9 cellular contexts compared by ENCODE assay signal in the genomic region with DNA sequence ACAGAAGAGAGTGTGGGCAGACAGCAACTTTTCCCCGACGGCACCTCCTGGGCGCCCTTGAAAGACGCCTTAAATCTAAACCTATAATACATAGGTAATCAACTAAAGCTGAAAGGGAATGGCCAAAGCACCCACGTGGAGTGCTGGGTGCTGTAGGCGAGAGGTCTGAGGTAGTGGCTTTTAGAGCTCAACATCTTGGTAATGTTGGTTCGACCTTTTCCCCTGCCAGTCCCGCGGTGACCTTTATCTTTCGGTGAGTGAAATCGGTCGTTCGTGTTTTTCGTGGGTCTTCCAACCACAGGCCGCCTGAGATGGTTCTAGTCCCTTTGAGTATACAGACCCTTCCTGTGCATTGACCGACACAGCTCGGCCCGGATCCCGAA. TPM values are rescaled to one million over a fixed set of nuclear protein-coding genes. Genes with fewer than 3 reads are reported as not detected.
DNase-seq lines count a peak whose midpoint lies in the region; FAIRE-seq and TF ChIP-seq lines count a peak whose summit lies in the region.
"Had no signal": no experiment of that assay in that cellular context is flagged by ENCODE, and none has a peak within 500 bp of the region (broad histone marks: within the 10 kb centered on the region; RNA-seq: fewer than 3 reads in every experiment).

No MANE protein-coding gene starts in this region.

- POLR2A ChIA-PET in AG04450 (lab: Yijun Ruan, JAX), result interaction anchor here (1.1 kb wide), 1 partner anchor 50 kb away, joined by 5 read pairs; no protein-coding TSS in a partner anchor

- intact Hi-C loops in dorsolateral prefrontal cortex (cut with DNase I), result loop anchor here in 1 of 2 donors (5.0 kb wide), 1 partner anchor 50 kb away; a partner anchor contains a TSS

- H3K27ac ChIP-seq in AG04450 (ENCODE audit: low read depth, low read length), result no peak overlapping the region
- H3K27ac ChIP-seq in dorsolateral prefrontal cortex, result peak overlapping the region in 1 of 59 donors; percentile 45

- peaks cover 36% of the 10 kb centered on the region for H3K4me1 Mint-ChIP-seq in osteocyte (ENCODE audit: unreplicated experiment)

- DNase-seq in AG04450 (ENCODE audit: low read depth, low spot score) (no peak), GM19239 (ENCODE audit: insufficient read length, low spot score) (no peak), LNCaP clone FGC (ENCODE audit: low read depth) (no peak), dorsolateral prefrontal cortex (no peak), osteocyte (ENCODE audit: extremely low spot score, unreplicated experiment) (no peak), amniotic stem cell (lab: John Stamatoyannopoulos, UW) (no peak), occipital lobe (lab: John Stamatoyannopoulos, UW) (no peak)
- DNase-seq in stimulated activated naive CD4-positive, alpha-beta T cell treated with Interleukin-2 at 50 U/mL for 16 hours (lab: John Stamatoyannopoulos, UW), result no peak

- peak; percentile 65 for FAIRE-seq in GM19239 (lab: Jason Lieb, UNC)

- H3K4me3 Mint-ChIP-seq in osteocyte (ENCODE audit: unreplicated experiment), result peak overlapping the region; percentile 65

- CTCF ChIA-PET in AG04450 (lab: Charles Lee), result interaction anchor here (1.3 to 2.4 kb wide), 2 partner anchors 58 to 338 kb away, joined by 6 read pairs; no protein-coding TSS in a partner anchor

- peaks cover 8% of the 10 kb centered on the region for H3K27me3 ChIP-seq in AG04450 (ENCODE audit: control insufficient read depth, insufficient read depth, low read length)
- H3K27me3 ChIP-seq in dorsolateral prefrontal cortex, result peaks cover 0 to 82% (median 29%) of the 10 kb centered on the region in 45 donors

- H3K4me3 ChIP-seq in AG04450 (ENCODE audit: low read depth, low read length), result peak overlapping the region; percentile 51
- H3K4me3 ChIP-seq in LNCaP clone FGC (ENCODE audit: low read depth, low read length), result peak overlapping the region; percentile 70
- H3K4me3 ChIP-seq in dorsolateral prefrontal cortex, result peak overlapping the region; percentile 15 to 69 (median 46)

- H3K9me3 Mint-ChIP-seq in osteocyte (ENCODE audit: unreplicated experiment), result no peaks in the 10 kb centered on the region

- TF ChIP-seq CTCF in AG04450 (IDR thresholded peaks at IDR 0.05; ENCODE audit: low read depth, low read length) (no peak), LNCaP clone FGC (IDR thresholded peaks at IDR 0.05; ENCODE audit: control insufficient read depth, extremely low read depth, insufficient read depth) (no peak), dorsolateral prefrontal cortex (IDR thresholded peaks at IDR 0.05 in 54 of 56, conservative IDR thresholded peaks at IDR 0.05 in 2 of 56; ENCODE audit: low read depth in 1 of 56, partially characterized antibody in 56 of 56) (no peak), osteocyte (IDR thresholded peaks at IDR 0.05) (no peak)

- peaks cover 60% of the 10 kb centered on the region for H3K27me3 Mint-ChIP-seq in osteocyte (ENCODE audit: unreplicated experiment)

- peak overlapping the region; percentile 13 for H3K27ac Mint-ChIP-seq in osteocyte (ENCODE audit: unreplicated experiment)

- H3K36me3 Mint-ChIP-seq in osteocyte (ENCODE audit: unreplicated experiment), result peaks cover 2% of the 10 kb centered on the region

- H3K9me3 ChIP-seq in AG04450 (ENCODE audit: control insufficient read depth, insufficient read depth, low read length), result peaks cover 2% of the 10 kb centered on the region; the same call in 1 of the 2 replicates

RNA-seq across cellular contexts. Expression of a gene that starts 9.1 kb away (rescaled TPM):
- not detected in 2 replicates for polyA plus RNA-seq in AG04450 (2011; rRNA removed)
- polyA minus RNA-seq in AG04450 (2011; rRNA and poly(A)+ RNA removed), result not detected in 2 replicates
- total RNA-seq in dorsolateral prefrontal cortex (not detected), osteocyte (not detected in 2 replicates), occipital lobe (not detected)
- polyA plus RNA-seq: esophagus had no signal

RNA-seq across cellular contexts. Expression of a gene that starts 41.3 kb away (rescaled TPM):
- not detected in 2 replicates for polyA plus RNA-seq in AG04450 (2011; rRNA removed)
- not detected in 2 replicates for polyA minus RNA-seq in AG04450 (2011; rRNA and poly(A)+ RNA removed)
- total RNA-seq in dorsolateral prefrontal cortex (not detected), osteocyte (not detected in 2 replicates), occipital lobe (not detected)
- polyA plus RNA-seq: esophagus had no signal

RNA-seq across cellular contexts. Expression of a gene that starts 44.6 kb away (rescaled TPM):
- not detected in 2 replicates for polyA plus RNA-seq in AG04450 (2011; rRNA removed)
- not detected in 2 replicates for polyA minus RNA-seq in AG04450 (2011; rRNA and poly(A)+ RNA removed)
- total RNA-seq in dorsolateral prefrontal cortex (not detected), osteocyte (not detected in 2 replicates), occipital lobe (not detected)
- polyA plus RNA-seq: esophagus had no signal

RNA-seq across cellular contexts. Expression of a gene that starts 51.9 kb away (rescaled TPM):
- 15.8 and 19.0 TPM in 2 replicates for polyA plus RNA-seq in AG04450 (2011; rRNA removed)
- polyA minus RNA-seq in AG04450 (2011; rRNA and poly(A)+ RNA removed), result 8.6 and 10.3 TPM in 2 replicates
- 10 to 100 TPM in 2 of 120 experiments, 1 to 10 TPM in 111, under 1 TPM in 7; 0.41 to 12.0 (median 3.1) TPM for total RNA-seq in dorsolateral prefrontal cortex
- 17.2 and 17.8 TPM in 2 replicates for total RNA-seq in osteocyte
- total RNA-seq in occipital lobe, result 2.2 TPM

RNA-seq across cellular contexts. Expression of a gene that starts 56.1 kb away (rescaled TPM):
- polyA plus RNA-seq in AG04450 (2011; rRNA removed), result 5.1 TPM in 2 replicates
- polyA minus RNA-seq in AG04450 (2011; rRNA and poly(A)+ RNA removed), result 3.3 and 7.6 TPM in 2 replicates
- total RNA-seq in dorsolateral prefrontal cortex, result 1 to 10 TPM in 98 of 120 experiments, under 1 TPM in 15, not detected in 7; 0.63 to 9.5 (median 1.9) TPM
- total RNA-seq in osteocyte, result 7.4 and 8.6 TPM in 2 replicates
- total RNA-seq in occipital lobe, result 0.16 TPM
